ENCODE assay signal across 1 cellular context in genomic region chrX:133639726-133640125, GRCh38.
TF ChIP-seq lines count a peak whose summit lies in the region.

No MANE protein-coding gene starts in this region.

TF ChIP-seq in H1, 55 proteins besides CTCF, POLR2A, EP300 and RAD21:
- no peak for TF ChIP-seq KDM4A (IDR thresholded peaks at IDR 0.05; ENCODE audit: low read depth, low read length, severe bottlenecking)
- TF ChIP-seq SRF (IDR thresholded peaks at IDR 0.05; ENCODE audit: low read depth, low read length), result no peak
- no peak for TF ChIP-seq RNF2 (IDR thresholded peaks at IDR 0.05; ENCODE audit: borderline replicate concordance, low read depth, low read length, missing control alignments, poor library complexity, severe bottlenecking)
- TF ChIP-seq RBBP5 (IDR thresholded peaks at IDR 0.05; ENCODE audit: borderline replicate concordance, low read depth, low read length), result no peak
- TF ChIP-seq, protein P1, sequence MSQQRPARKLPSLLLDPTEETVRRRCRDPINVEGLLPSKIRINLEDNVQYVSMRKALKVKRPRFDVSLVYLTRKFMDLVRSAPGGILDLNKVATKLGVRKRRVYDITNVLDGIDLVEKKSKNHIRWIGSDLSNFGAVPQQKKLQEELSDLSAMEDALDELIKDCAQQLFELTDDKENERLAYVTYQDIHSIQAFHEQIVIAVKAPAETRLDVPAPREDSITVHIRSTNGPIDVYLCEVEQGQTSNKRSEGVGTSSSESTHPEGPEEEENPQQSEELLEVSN (IDR thresholded peaks at IDR 0.05), result no peak
- TF ChIP-seq PHF8 (conservative IDR thresholded peaks at IDR 0.05; ENCODE audit: low read depth, low read length), result no peak
- TF ChIP-seq TAF7 (optimal IDR thresholded peaks at IDR 0.05; ENCODE audit: borderline replicate concordance, low read depth, low read length), result no peak
- no peak for TF ChIP-seq CHD1 (IDR thresholded peaks at IDR 0.05; ENCODE audit: low read depth, low read length)
- TF ChIP-seq SAP30 (IDR thresholded peaks at IDR 0.05; ENCODE audit: insufficient read depth, insufficient replicate concordance, low read length), result no peak
- TF ChIP-seq TAF1 (IDR thresholded peaks at IDR 0.05; ENCODE audit: low read depth, low read length), result no peak
- no peak for TF ChIP-seq NANOG (IDR thresholded peaks at IDR 0.05; ENCODE audit: insufficient read depth, low read depth, low read length, poor library complexity, severe bottlenecking)
- no peak for TF ChIP-seq JUN (IDR thresholded peaks at IDR 0.05; ENCODE audit: low read depth, low read length)
- TF ChIP-seq POLR2AphosphoS5 (IDR thresholded peaks at IDR 0.05; ENCODE audit: low read depth, low read length), result no peak
- TF ChIP-seq SIN3A (conservative IDR thresholded peaks at IDR 0.05 in 1 of 2, IDR thresholded peaks at IDR 0.05 in 1 of 2; ENCODE audit: low read depth in 1 of 2, low read length in 2 of 2), result no peak
- TF ChIP-seq SUZ12 (IDR thresholded peaks at IDR 0.05; ENCODE audit: low read length), result no peak
- TF ChIP-seq RFX5 (IDR thresholded peaks at IDR 0.05; ENCODE audit: borderline replicate concordance, low read depth, low read length), result no peak
- TF ChIP-seq ATF3 (IDR thresholded peaks at IDR 0.05; ENCODE audit: insufficient read depth, low read depth, low read length), result no peak
- TF ChIP-seq, protein P2, sequence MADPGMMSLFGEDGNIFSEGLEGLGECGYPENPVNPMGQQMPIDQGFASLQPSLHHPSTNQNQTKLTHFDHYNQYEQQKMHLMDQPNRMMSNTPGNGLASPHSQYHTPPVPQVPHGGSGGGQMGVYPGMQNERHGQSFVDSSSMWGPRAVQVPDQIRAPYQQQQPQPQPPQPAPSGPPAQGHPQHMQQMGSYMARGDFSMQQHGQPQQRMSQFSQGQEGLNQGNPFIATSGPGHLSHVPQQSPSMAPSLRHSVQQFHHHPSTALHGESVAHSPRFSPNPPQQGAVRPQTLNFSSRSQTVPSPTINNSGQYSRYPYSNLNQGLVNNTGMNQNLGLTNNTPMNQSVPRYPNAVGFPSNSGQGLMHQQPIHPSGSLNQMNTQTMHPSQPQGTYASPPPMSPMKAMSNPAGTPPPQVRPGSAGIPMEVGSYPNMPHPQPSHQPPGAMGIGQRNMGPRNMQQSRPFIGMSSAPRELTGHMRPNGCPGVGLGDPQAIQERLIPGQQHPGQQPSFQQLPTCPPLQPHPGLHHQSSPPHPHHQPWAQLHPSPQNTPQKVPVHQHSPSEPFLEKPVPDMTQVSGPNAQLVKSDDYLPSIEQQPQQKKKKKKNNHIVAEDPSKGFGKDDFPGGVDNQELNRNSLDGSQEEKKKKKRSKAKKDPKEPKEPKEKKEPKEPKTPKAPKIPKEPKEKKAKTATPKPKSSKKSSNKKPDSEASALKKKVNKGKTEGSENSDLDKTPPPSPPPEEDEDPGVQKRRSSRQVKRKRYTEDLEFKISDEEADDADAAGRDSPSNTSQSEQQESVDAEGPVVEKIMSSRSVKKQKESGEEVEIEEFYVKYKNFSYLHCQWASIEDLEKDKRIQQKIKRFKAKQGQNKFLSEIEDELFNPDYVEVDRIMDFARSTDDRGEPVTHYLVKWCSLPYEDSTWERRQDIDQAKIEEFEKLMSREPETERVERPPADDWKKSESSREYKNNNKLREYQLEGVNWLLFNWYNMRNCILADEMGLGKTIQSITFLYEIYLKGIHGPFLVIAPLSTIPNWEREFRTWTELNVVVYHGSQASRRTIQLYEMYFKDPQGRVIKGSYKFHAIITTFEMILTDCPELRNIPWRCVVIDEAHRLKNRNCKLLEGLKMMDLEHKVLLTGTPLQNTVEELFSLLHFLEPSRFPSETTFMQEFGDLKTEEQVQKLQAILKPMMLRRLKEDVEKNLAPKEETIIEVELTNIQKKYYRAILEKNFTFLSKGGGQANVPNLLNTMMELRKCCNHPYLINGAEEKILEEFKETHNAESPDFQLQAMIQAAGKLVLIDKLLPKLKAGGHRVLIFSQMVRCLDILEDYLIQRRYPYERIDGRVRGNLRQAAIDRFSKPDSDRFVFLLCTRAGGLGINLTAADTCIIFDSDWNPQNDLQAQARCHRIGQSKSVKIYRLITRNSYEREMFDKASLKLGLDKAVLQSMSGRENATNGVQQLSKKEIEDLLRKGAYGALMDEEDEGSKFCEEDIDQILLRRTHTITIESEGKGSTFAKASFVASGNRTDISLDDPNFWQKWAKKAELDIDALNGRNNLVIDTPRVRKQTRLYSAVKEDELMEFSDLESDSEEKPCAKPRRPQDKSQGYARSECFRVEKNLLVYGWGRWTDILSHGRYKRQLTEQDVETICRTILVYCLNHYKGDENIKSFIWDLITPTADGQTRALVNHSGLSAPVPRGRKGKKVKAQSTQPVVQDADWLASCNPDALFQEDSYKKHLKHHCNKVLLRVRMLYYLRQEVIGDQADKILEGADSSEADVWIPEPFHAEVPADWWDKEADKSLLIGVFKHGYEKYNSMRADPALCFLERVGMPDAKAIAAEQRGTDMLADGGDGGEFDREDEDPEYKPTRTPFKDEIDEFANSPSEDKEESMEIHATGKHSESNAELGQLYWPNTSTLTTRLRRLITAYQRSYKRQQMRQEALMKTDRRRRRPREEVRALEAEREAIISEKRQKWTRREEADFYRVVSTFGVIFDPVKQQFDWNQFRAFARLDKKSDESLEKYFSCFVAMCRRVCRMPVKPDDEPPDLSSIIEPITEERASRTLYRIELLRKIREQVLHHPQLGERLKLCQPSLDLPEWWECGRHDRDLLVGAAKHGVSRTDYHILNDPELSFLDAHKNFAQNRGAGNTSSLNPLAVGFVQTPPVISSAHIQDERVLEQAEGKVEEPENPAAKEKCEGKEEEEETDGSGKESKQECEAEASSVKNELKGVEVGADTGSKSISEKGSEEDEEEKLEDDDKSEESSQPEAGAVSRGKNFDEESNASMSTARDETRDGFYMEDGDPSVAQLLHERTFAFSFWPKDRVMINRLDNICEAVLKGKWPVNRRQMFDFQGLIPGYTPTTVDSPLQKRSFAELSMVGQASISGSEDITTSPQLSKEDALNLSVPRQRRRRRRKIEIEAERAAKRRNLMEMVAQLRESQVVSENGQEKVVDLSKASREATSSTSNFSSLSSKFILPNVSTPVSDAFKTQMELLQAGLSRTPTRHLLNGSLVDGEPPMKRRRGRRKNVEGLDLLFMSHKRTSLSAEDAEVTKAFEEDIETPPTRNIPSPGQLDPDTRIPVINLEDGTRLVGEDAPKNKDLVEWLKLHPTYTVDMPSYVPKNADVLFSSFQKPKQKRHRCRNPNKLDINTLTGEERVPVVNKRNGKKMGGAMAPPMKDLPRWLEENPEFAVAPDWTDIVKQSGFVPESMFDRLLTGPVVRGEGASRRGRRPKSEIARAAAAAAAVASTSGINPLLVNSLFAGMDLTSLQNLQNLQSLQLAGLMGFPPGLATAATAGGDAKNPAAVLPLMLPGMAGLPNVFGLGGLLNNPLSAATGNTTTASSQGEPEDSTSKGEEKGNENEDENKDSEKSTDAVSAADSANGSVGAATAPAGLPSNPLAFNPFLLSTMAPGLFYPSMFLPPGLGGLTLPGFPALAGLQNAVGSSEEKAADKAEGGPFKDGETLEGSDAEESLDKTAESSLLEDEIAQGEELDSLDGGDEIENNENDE (IDR thresholded peaks at IDR 0.05; ENCODE audit: insufficient replicate concordance, low read length), result no peak
- no peak for TF ChIP-seq ASH2L (IDR thresholded peaks at IDR 0.05; ENCODE audit: low read length)
- no peak for TF ChIP-seq NRF1 (IDR thresholded peaks at IDR 0.05; ENCODE audit: low read depth, low read length)
